21 cellular contexts compared by ENCODE assay signal in genomic region chr15:81037952-81038743, GRCh38. TPM values are rescaled to one million over a fixed set of nuclear protein-coding genes. Genes with fewer than 3 reads are reported as not detected.
DNase-seq lines count a peak whose midpoint lies in the region; ATAC-seq, FAIRE-seq and TF ChIP-seq lines count a peak whose summit lies in the region.
"Had no signal": no experiment of that assay in that cellular context is flagged by ENCODE, and none has a peak within 500 bp of the region (broad histone marks: within the 10 kb centered on the region; RNA-seq: fewer than 3 reads in every experiment).

No MANE protein-coding gene starts in this region.

- no peaks in the 10 kb centered on the region for H3K27me3 ChIP-seq in left ventricle myocardium inferior (ENCODE audit: low read depth)
- H3K27me3 ChIP-seq in right atrium auricular region, result no peaks in the 10 kb centered on the region
- no peaks in the 10 kb centered on the region for H3K27me3 ChIP-seq in endothelial cell of umbilical vein (ENCODE audit: control insufficient read depth in 2 of 2, insufficient read depth in 2 of 2, low read length in 2 of 2)
- no peaks in the 10 kb centered on the region for H3K27me3 ChIP-seq in osteoblast (ENCODE audit: insufficient read depth, low read length)

- dilution Hi-C loops in endothelial cell of umbilical vein (cut with MboI; ENCODE audit: extremely low pct_ligation_motif_present, low sequenced_read_pairs), result no loop called here

- no peaks in the 10 kb centered on the region for H4K20me1 ChIP-seq in endothelial cell of umbilical vein (replicated peaks; ENCODE audit: control insufficient read depth, extremely low read depth, insufficient read depth, low read length)
- H4K20me1 ChIP-seq in osteoblast (ENCODE audit: insufficient read depth, low read length), result no peaks in the 10 kb centered on the region

- DNase-seq in left ventricle myocardium inferior (no peak), right atrium auricular region (ENCODE audit: low spot score) (no peak), endothelial cell of umbilical vein (ENCODE audit: low read depth, low spot score) (no peak), osteoblast (ENCODE audit: insufficient read length, low spot score, missing footprints) (peak; percentile 17), NCI-H2171 treated with DMSO at 0.1 percent for 48 hours (lab: John Stamatoyannopoulos, UW) (no peak)
- DNase-seq: DMS53; KBM-7; NCI-H1092; NCI-H1436; NCI-H187 treated with DMSO at 0.1 percent for 48 hours; NCI-H2107; NCI-H748 treated with DMSO at 0.1 percent for 48 hours; NK-92 treated with Interleukin-12 subunit alpha and Interleukin-12 subunit beta, amount 100 ng/mL, for 24 hours; SHP77 treated with DMSO at 0.1 percent for 48 hours had no signal

- H2AFZ ChIP-seq in endothelial cell of umbilical vein (ENCODE audit: low read depth, low read length) (no peak overlapping the region), osteoblast (ENCODE audit: low read length) (no peak overlapping the region)

- no peak for FAIRE-seq in endothelial cell of umbilical vein (lab: Jason Lieb, UNC)
- FAIRE-seq: A204.1, D721Med, GM18507, GM19239 had no signal

- no peaks in the 10 kb centered on the region for H3K9me1 ChIP-seq in endothelial cell of umbilical vein (replicated peaks; ENCODE audit: control insufficient read depth, extremely low read depth, insufficient read depth, low read length)

- H3K9ac ChIP-seq in endothelial cell of umbilical vein (replicated peaks; ENCODE audit: extremely low read depth, insufficient read depth, low read length), result no peak overlapping the region

- no peak for TF ChIP-seq POLR2A in endothelial cell of umbilical vein (IDR thresholded peaks at IDR 0.05; ENCODE audit: low read depth, low read length)

- POLR2A ChIA-PET in endothelial cell of umbilical vein (lab: Charles Lee), result no interaction called here

- H3K4me3 ChIP-seq in left ventricle myocardium inferior, result no peak overlapping the region
- no peak overlapping the region for H3K4me3 ChIP-seq in right atrium auricular region
- no peak overlapping the region for H3K4me3 ChIP-seq in endothelial cell of umbilical vein (replicated peaks in 1 of 3; ENCODE audit: insufficient read depth in 1 of 3, low read depth in 1 of 3, low read length in 3 of 3)
- H3K4me3 ChIP-seq in osteoblast (ENCODE audit: insufficient read depth, low read length), result no peak overlapping the region
- H3K4me3 ChIP-seq: SK-N-MC had no signal

- peak overlapping the region; percentile 59 for H3K4me2 ChIP-seq in endothelial cell of umbilical vein (ENCODE audit: insufficient read depth, low read length)
- no peak overlapping the region for H3K4me2 ChIP-seq in osteoblast (ENCODE audit: insufficient read depth, low read length)

- no peak for TF ChIP-seq CTCF in left ventricle myocardium inferior (IDR thresholded peaks at IDR 0.05; ENCODE audit: borderline replicate concordance)
- no peak for TF ChIP-seq CTCF in right atrium auricular region (IDR thresholded peaks at IDR 0.05)
- no peak for TF ChIP-seq CTCF in endothelial cell of umbilical vein (IDR thresholded peaks at IDR 0.05; ENCODE audit: extremely low read depth in 1 of 2, insufficient read depth in 1 of 2, low read depth in 1 of 2, low read length in 2 of 2)
- TF ChIP-seq CTCF in osteoblast (IDR thresholded peaks at IDR 0.05; ENCODE audit: extremely low read depth, low read depth, low read length), result no peak

- no peaks in the 10 kb centered on the region for H3K79me2 ChIP-seq in endothelial cell of umbilical vein (ENCODE audit: control insufficient read depth, insufficient read depth, low read length)
- no peaks in the 10 kb centered on the region for H3K79me2 ChIP-seq in osteoblast (ENCODE audit: insufficient read depth, low read length)

- no TSS peak for BruUV-seq in endothelial cell of umbilical vein (replicated peaks; lab: Mats Ljungman, UMichigan)

- H3K36me3 ChIP-seq in left ventricle myocardium inferior, result no peaks in the 10 kb centered on the region
- H3K36me3 ChIP-seq in right atrium auricular region, result no peaks in the 10 kb centered on the region
- H3K36me3 ChIP-seq in endothelial cell of umbilical vein (ENCODE audit: control insufficient read depth in 2 of 2, extremely low read depth in 1 of 2, insufficient read depth in 2 of 2, low read length in 2 of 2), result no peaks in the 10 kb centered on the region
- no peaks in the 10 kb centered on the region for H3K36me3 ChIP-seq in osteoblast (ENCODE audit: insufficient read depth, low read length)

- H3K4me1 ChIP-seq in left ventricle myocardium inferior (peaks cover 40% of the 10 kb centered on the region), right atrium auricular region (peaks cover 0 to 5% of the 10 kb centered on the region in 2 donors), endothelial cell of umbilical vein (ENCODE audit: control insufficient read depth, extremely low read depth, insufficient read depth, low read length) (peaks cover 28% of the 10 kb centered on the region), osteoblast (ENCODE audit: insufficient read depth, low read length) (no peaks in the 10 kb centered on the region)

- H3K27ac ChIP-seq in left ventricle myocardium inferior (replicated peaks) (peak overlapping the region; percentile 68), right atrium auricular region (no peak overlapping the region), endothelial cell of umbilical vein (ENCODE audit: insufficient read depth, low read depth, low read length) (no peak overlapping the region), osteoblast (ENCODE audit: low read depth, low read length) (no peak overlapping the region)
- H3K27ac ChIP-seq: SK-N-MC had no signal

- intact Hi-C loops in left ventricle myocardium inferior (cut with micrococcal nuclease), result loop anchor here (10.0 kb wide), 1 partner anchor 57 kb away; no protein-coding TSS in a partner anchor
- intact Hi-C loops in endothelial cell of umbilical vein (cut with micrococcal nuclease), result no loop called here

- CTCF ChIA-PET in endothelial cell of umbilical vein (lab: Charles Lee), result interaction anchor here (1.3 to 1.6 kb wide), 6 partner anchors 8 to 71 kb away, joined by 3 to 7 read pairs (median 4); no protein-coding TSS in a partner anchor

- no peaks in the 10 kb centered on the region for H3K9me3 ChIP-seq in left ventricle myocardium inferior (replicated peaks)
- H3K9me3 ChIP-seq in right atrium auricular region, result no peaks in the 10 kb centered on the region
- H3K9me3 ChIP-seq in endothelial cell of umbilical vein (replicated peaks; ENCODE audit: control insufficient read depth, insufficient read depth, low read length), result no peaks in the 10 kb centered on the region
- no peaks in the 10 kb centered on the region for H3K9me3 ChIP-seq in osteoblast (ENCODE audit: low read depth, low read length)

- ATAC-seq in HG03025 (IDR thresholded peaks at IDR 0.05; ENCODE audit: low FRiP score, unreplicated experiment) (no peak), HG03439 (IDR thresholded peaks at IDR 0.05; ENCODE audit: unreplicated experiment) (no peak)

TF ChIP-seq in endothelial cell of umbilical vein, 7 proteins besides CTCF, POLR2A, EP300 and RAD21:
- no peak for TF ChIP-seq MYC (IDR thresholded peaks at IDR 0.05; ENCODE audit: low read depth, low read length)
- TF ChIP-seq POLR2AphosphoS5 (IDR thresholded peaks at IDR 0.05; ENCODE audit: insufficient read depth, low read depth, low read length), result no peak
- TF ChIP-seq, protein P1, sequence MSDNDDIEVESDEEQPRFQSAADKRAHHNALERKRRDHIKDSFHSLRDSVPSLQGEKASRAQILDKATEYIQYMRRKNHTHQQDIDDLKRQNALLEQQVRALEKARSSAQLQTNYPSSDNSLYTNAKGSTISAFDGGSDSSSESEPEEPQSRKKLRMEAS (IDR thresholded peaks at IDR 0.05; ENCODE audit: insufficient read depth, insufficient read length), result no peak
- no peak for TF ChIP-seq GATA2 (IDR thresholded peaks at IDR 0.05; ENCODE audit: insufficient read depth, insufficient read length, low read depth, low read length)
- TF ChIP-seq FOS (IDR thresholded peaks at IDR 0.05; ENCODE audit: borderline replicate concordance, insufficient read depth, low read length), result no peak
- no peak for TF ChIP-seq JUN (IDR thresholded peaks at IDR 0.05; ENCODE audit: borderline replicate concordance, insufficient read depth, insufficient read length, low read depth)
- no peak for TF ChIP-seq EZH2 (IDR thresholded peaks at IDR 0.05; ENCODE audit: borderline replicate concordance, low read depth, low read length, severe bottlenecking)

RNA-seq across cellular contexts. Expression of gene TLNRD1, which starts 37.4 kb away (rescaled TPM):
- total RNA-seq in left ventricle myocardium inferior (5.5 TPM), right atrium auricular region (10 to 100 TPM; 10.0 to 26.1 TPM), endothelial cell of umbilical vein (33.0 and 33.2 TPM in 2 replicates), osteoblast (7.1 and 7.6 TPM in 2 replicates)
- polyA plus RNA-seq in endothelial cell of umbilical vein, result 17.8 and 21.7 TPM in 2 replicates
- 10.2 and 14.1 TPM in 2 replicates for polyA plus RNA-seq in endothelial cell of umbilical vein (2011; cell fraction: cytosol; rRNA removed)
- 6.6 and 7.0 TPM in 2 replicates for polyA plus RNA-seq in endothelial cell of umbilical vein (2011; cell fraction: nucleus; rRNA removed)
- polyA plus RNA-seq in endothelial cell of umbilical vein (2012), result 11.4 and 12.9 TPM in 2 replicates
- 8.3 and 11.1 TPM in 2 replicates for polyA minus RNA-seq in endothelial cell of umbilical vein
- polyA minus RNA-seq in endothelial cell of umbilical vein (2011; cell fraction: cytosol; rRNA and poly(A)+ RNA removed), result 14.3 TPM
- polyA minus RNA-seq in endothelial cell of umbilical vein (2011; cell fraction: nucleus; rRNA and poly(A)+ RNA removed), result 10.1 and 13.9 TPM in 2 replicates

RNA-seq across cellular contexts. Expression of gene MESD, which starts 48.5 kb away (rescaled TPM):
- total RNA-seq in left ventricle myocardium inferior (13.5 TPM), right atrium auricular region (10 to 100 TPM; 11.3 to 14.5 TPM), endothelial cell of umbilical vein (30.5 and 32.9 TPM in 2 replicates), osteoblast (16.6 and 18.6 TPM in 2 replicates)
- 10.2 and 12.8 TPM in 2 replicates for polyA plus RNA-seq in endothelial cell of umbilical vein
- 17.2 and 18.8 TPM in 2 replicates for polyA plus RNA-seq in endothelial cell of umbilical vein (2011; cell fraction: cytosol; rRNA removed)
- polyA plus RNA-seq in endothelial cell of umbilical vein (2011; cell fraction: nucleus; rRNA removed), result 17.6 and 19.6 TPM in 2 replicates
- polyA plus RNA-seq in endothelial cell of umbilical vein (2012), result 25.5 and 33.0 TPM in 2 replicates
- polyA minus RNA-seq in endothelial cell of umbilical vein, result 12.9 and 13.1 TPM in 2 replicates
- polyA minus RNA-seq in endothelial cell of umbilical vein (2011; cell fraction: cytosol; rRNA and poly(A)+ RNA removed), result 12.8 TPM
- 13.8 and 15.9 TPM in 2 replicates for polyA minus RNA-seq in endothelial cell of umbilical vein (2011; cell fraction: nucleus; rRNA and poly(A)+ RNA removed)
